Comparison of ENCODE assay signal across 10 cellular contexts in genomic region chr2:215833531-215834162, GRCh38.
DNase-seq lines count a peak whose midpoint lies in the region; ATAC-seq and TF ChIP-seq lines count a peak whose summit lies in the region.
"Had no signal": no experiment of that assay in that cellular context is flagged by ENCODE, and none has a peak within 500 bp of the region (broad histone marks: within the 10 kb centered on the region; RNA-seq: fewer than 3 reads in every experiment).

No MANE protein-coding gene starts in this region.

- H3K27me3 ChIP-seq in brain microvascular endothelial cell (replicated peaks): no peaks in the 10 kb centered on the region

- ATAC-seq in HG03135 (IDR thresholded peaks at IDR 0.05; ENCODE audit: unreplicated experiment) (no peak), HG03139 (IDR thresholded peaks at IDR 0.05; ENCODE audit: unreplicated experiment) (no peak)

- no peaks in the 10 kb centered on the region for H3K36me3 ChIP-seq in brain microvascular endothelial cell (replicated peaks)
- H3K36me3 ChIP-seq in mesodermal cell (ENCODE audit: control insufficient read depth, insufficient read depth, low read length): no peaks in the 10 kb centered on the region

- peak overlapping the region; percentile 69 for H3K27ac ChIP-seq in brain microvascular endothelial cell
- H3K27ac ChIP-seq in mesodermal cell (ENCODE audit: low read depth, low read length, severe bottlenecking): peak overlapping the region; percentile 60

- in situ Hi-C loops in brain microvascular endothelial cell (cut with HindIII; ENCODE audit: low pct_ligation_motif_present, low sequenced_read_pairs): no loop called here

- H3K4me3 ChIP-seq in brain microvascular endothelial cell (ENCODE audit: low read depth, low read length) (no peak overlapping the region), mesodermal cell (ENCODE audit: extremely low read depth, insufficient read depth, low read length, poor library complexity, severe bottlenecking) (no peak overlapping the region)

- H3K4me1 ChIP-seq in mesodermal cell (ENCODE audit: control insufficient read depth, insufficient read depth, low read length, poor library complexity, severe bottlenecking): peaks cover 26% of the 10 kb centered on the region

- TF ChIP-seq CTCF in brain microvascular endothelial cell (IDR thresholded peaks at IDR 0.05; ENCODE audit: low read depth, low read length, missing control alignments): no peak

- DNase-seq in EH (ENCODE audit: low read depth) (peak; percentile 34), NCI-H1930 (lab: John Stamatoyannopoulos, UW) (peak; percentile 73 to 77), brain microvascular endothelial cell (peak; percentile 80), DMS114 treated with DMSO at 0.1 percent for 48 hours (lab: John Stamatoyannopoulos, UW; ENCODE audit: unreplicated experiment) (no peak), retina (no peak)
- DNase-seq: activated naive CD4-positive, alpha-beta T cell treated with anti-CD3 and anti-CD28 coated beads, Interleukin-2, amount 10 ng/mL, durations not matched to agents 7 days and 5 days; KG1 had no signal

- WGBS in mesodermal cell (ENCODE audit: insufficient coverage in 2 of 2), 2 experiments: 70 to 79% methylated on average over 3 of the region's 5 CpGs

- H3K9me3 ChIP-seq in mesodermal cell (ENCODE audit: control insufficient read depth, low read length): no peaks in the 10 kb centered on the region

Comparison
In these comparisons a context has a peak if more than half of its experiments do, and no peak if none do; other contexts are left out.
1. DNase-seq: peak in EH (single experiment), NCI-H1930 (2 of 2) and brain microvascular endothelial cell (single experiment); none in DMS114 treated with DMSO at 0.1 percent for 48 hours (single experiment) and retina (single experiment).